Comparison of ENCODE assay signal across 8 cellular contexts in genomic region chr17:76458580-76459490, GRCh38. TPM values are rescaled to one million over a fixed set of nuclear protein-coding genes. Genes with fewer than 3 reads are reported as not detected.
DNase-seq lines count a peak whose midpoint lies in the region; ATAC-seq lines count a peak whose summit lies in the region.

No MANE protein-coding gene starts in this region.

- ATAC-seq in left cardiac atrium (peak; percentile 71 to 90), GM18519 (IDR thresholded peaks at IDR 0.05; ENCODE audit: low FRiP score, unreplicated experiment) (no peak)
- peak; percentile 31 for ATAC-seq in stimulated activated naive CD8-positive, alpha-beta T cell treated with anti-CD3 and anti-CD28 coated beads, Interleukin-15, Interleukin-2, amounts not matched to agents 100 U/mL and 50 U/mL, for 24 hours

- intact Hi-C loops in left cardiac atrium (cut with DNase I): loop anchor here (2.0 to 5.0 kb wide), 2 partner anchors 47 to 50 kb away; no protein-coding TSS in a partner anchor

- DNase-seq in DMS153 (lab: John Stamatoyannopoulos, UW): peak; percentile 22
- DNase-seq in HUDEP-2 (lab: John Stamatoyannopoulos, UW; ENCODE audit: unreplicated experiment in 76 of 76): peak in 71 of 76 experiments; percentile 9 to 84 (median 58)
- peak; percentile 29 for DNase-seq in SW480 (ENCODE audit: low spot score)
- DNase-seq in left cardiac atrium: peak; percentile 56
- no peak for DNase-seq in stimulated activated naive CD8-positive, alpha-beta T cell treated with anti-CD3 and anti-CD28 coated beads, Interleukin-15, Interleukin-2, amounts not matched to agents 100 U/mL and 50 U/mL, for 24 hours
- DNase-seq in activated gamma-delta T cell treated with Interleukin-2 at 50 U/mL for 16 hours: no peak
- no peak for DNase-seq in GOT3 (lab: John Stamatoyannopoulos, UW)

RNA-seq across cellular contexts. Expression of gene UBE2O, which starts 5.9 kb away (rescaled TPM):
- 10 to 100 TPM; 28.3 to 29.1 TPM for total RNA-seq in left cardiac atrium

RNA-seq across cellular contexts. Expression of gene AANAT, which starts 8.6 kb away (rescaled TPM):
- not detected for total RNA-seq in left cardiac atrium

RNA-seq across cellular contexts. Expression of gene RHBDF2, which starts 42.4 kb away (rescaled TPM):
- total RNA-seq in left cardiac atrium: 10 to 100 TPM; 16.0 to 18.9 TPM

Comparison
In these comparisons a context has a peak if more than half of its experiments do, and no peak if none do; other contexts are left out.
1. DNase-seq: peak in DMS153 (single experiment), HUDEP-2 (71 of 76), SW480 (single experiment) and left cardiac atrium (single experiment); none in stimulated activated naive CD8-positive, alpha-beta T cell treated with anti-CD3 and anti-CD28 coated beads, Interleukin-15, Interleukin-2, amounts not matched to agents 100 U/mL and 50 U/mL, for 24 hours (single experiment), activated gamma-delta T cell treated with Interleukin-2 at 50 U/mL for 16 hours (single experiment) and GOT3 (single experiment).